1 cellular context compared by ENCODE assay signal in genomic region chr12:131949431-131950181, GRCh38.
A peak's percentile ranks its signal among the peaks of the same experiment; 100 is the strongest.
TF ChIP-seq lines count a peak whose summit lies in the region.

TSS of gene EP400 (plus strand) at chr12:131949942. CDS start at chr12:131960620, 10,678 bp downstream.

TF ChIP-seq in HepG2, 621 proteins besides CTCF, POLR2A, EP300 and RAD21 (continued from another document and continues in another):
- TF ChIP-seq HINFP (CRISPR knock-in tag; IDR thresholded peaks at IDR 0.05; ENCODE audit: low read depth) = peak; percentile 63; the same call in 1 of the 2 replicates
- TF ChIP-seq ATF4 (CRISPR knock-in tag; IDR thresholded peaks at IDR 0.05) = peak in 1 of 2 experiments; percentile 51; a peak in 1 of 4 replicates
- peak; percentile 29 for TF ChIP-seq HNRNPK (IDR thresholded peaks at IDR 0.05; ENCODE audit: low read depth, low read length, poor library complexity, severe bottlenecking)
- no peak for TF ChIP-seq ZFP62 (CRISPR knock-in tag; IDR thresholded peaks at IDR 0.05)
- peak; percentile 93; the same call in 1 of the 2 replicates for TF ChIP-seq ZIK1 (CRISPR knock-in tag; IDR thresholded peaks at IDR 0.05; ENCODE audit: borderline replicate concordance, low read depth)
- 0 out of 2 replicates have a peak, but pooled peaks have one; percentile 12 for TF ChIP-seq ZMYM2 (CRISPR knock-in tag; IDR thresholded peaks at IDR 0.05)
- peak; percentile 76 for TF ChIP-seq ASH2L (IDR thresholded peaks at IDR 0.05; ENCODE audit: insufficient read length, low read depth, low read length)
- peak; percentile 23; the same call in 1 of the 2 replicates for TF ChIP-seq IRF2 (CRISPR knock-in tag; IDR thresholded peaks at IDR 0.05)
- 0 out of 2 replicates have a peak, but pooled peaks have one; percentile 54 for TF ChIP-seq ZNF619 (CRISPR knock-in tag; IDR thresholded peaks at IDR 0.05)
- TF ChIP-seq ATAD3A (CRISPR knock-in tag; IDR thresholded peaks at IDR 0.05) = no peak
- TF ChIP-seq ZNF546 (CRISPR knock-in tag; conservative IDR thresholded peaks at IDR 0.05) = peak; percentile 43; the same call in 1 of the 2 replicates
- TF ChIP-seq ZFY (CRISPR knock-in tag; IDR thresholded peaks at IDR 0.05) = peak; percentile 98
- TF ChIP-seq CBX5 (CRISPR knock-in tag; IDR thresholded peaks at IDR 0.05; ENCODE audit: borderline replicate concordance) = no peak
- peak; percentile 74 for TF ChIP-seq PATZ1 (CRISPR knock-in tag; IDR thresholded peaks at IDR 0.05)
- 0 out of 2 replicates have a peak, but pooled peaks have one; percentile 62 for TF ChIP-seq ZNF672 (CRISPR knock-in tag; IDR thresholded peaks at IDR 0.05)
- 0 out of 2 replicates have a peak, but pooled peaks have one; percentile 7 for TF ChIP-seq ZXDC (CRISPR knock-in tag; IDR thresholded peaks at IDR 0.05)
- TF ChIP-seq ZNF883 (CRISPR knock-in tag; IDR thresholded peaks at IDR 0.05; ENCODE audit: not compliant biosample characterization) = no peak
- peak; percentile 77; the same call in 1 of the 2 replicates for TF ChIP-seq RNF2 (conservative IDR thresholded peaks at IDR 0.05; ENCODE audit: low read depth)
- TF ChIP-seq ATF7-NPFF (CRISPR knock-in tag; IDR thresholded peaks at IDR 0.05; ENCODE audit: low read depth) = peak; percentile 72
- TF ChIP-seq REPIN1 (CRISPR knock-in tag; IDR thresholded peaks at IDR 0.05; ENCODE audit: borderline replicate concordance, low read depth) = peak; percentile 34
- no peak for TF ChIP-seq ZNF83 (CRISPR knock-in tag; IDR thresholded peaks at IDR 0.05; ENCODE audit: borderline replicate concordance)
- TF ChIP-seq PHF8 (CRISPR knock-in tag; IDR thresholded peaks at IDR 0.05) = peak; percentile 80
- peak; percentile 79 for TF ChIP-seq ZNF687 (CRISPR knock-in tag; IDR thresholded peaks at IDR 0.05)
- peak; percentile 74 for TF ChIP-seq KDM2A (CRISPR knock-in tag; IDR thresholded peaks at IDR 0.05; ENCODE audit: borderline replicate concordance, low read depth)
- no peak for TF ChIP-seq CERS6 (CRISPR knock-in tag; IDR thresholded peaks at IDR 0.05)
- TF ChIP-seq ZC3H13 (CRISPR knock-in tag; IDR thresholded peaks at IDR 0.05) = peak; percentile 68; the same call in 1 of the 2 replicates
- no peak for TF ChIP-seq PRDM10 (CRISPR knock-in tag; IDR thresholded peaks at IDR 0.05; ENCODE audit: low read depth)
- TF ChIP-seq ZNF839 (CRISPR knock-in tag; IDR thresholded peaks at IDR 0.05; ENCODE audit: borderline replicate concordance) = no peak
- 0 out of 2 replicates have a peak, but pooled peaks have one; percentile 47 for TF ChIP-seq ZBED4 (CRISPR knock-in tag; IDR thresholded peaks at IDR 0.05; ENCODE audit: borderline replicate concordance)
- no peak for TF ChIP-seq FOXO1 (CRISPR knock-in tag; IDR thresholded peaks at IDR 0.05)
- no peak for TF ChIP-seq ZNF615 (CRISPR knock-in tag; IDR thresholded peaks at IDR 0.05; ENCODE audit: borderline replicate concordance)
- 0 out of 2 replicates have a peak, but pooled peaks have one; percentile 13 for TF ChIP-seq KAT8 (CRISPR knock-in tag; IDR thresholded peaks at IDR 0.05)
- TF ChIP-seq ZNF460 (CRISPR knock-in tag; IDR thresholded peaks at IDR 0.05; ENCODE audit: borderline replicate concordance) = no peak
- TF ChIP-seq PHF20 (CRISPR knock-in tag; IDR thresholded peaks at IDR 0.05) = peak; percentile 74; the same call in 1 of the 2 replicates
- TF ChIP-seq KDM1A (CRISPR knock-in tag; IDR thresholded peaks at IDR 0.05) = 0 out of 2 replicates have a peak, but pooled peaks have one; percentile 7
- peak; percentile 43; the same call in 1 of the 2 replicates for TF ChIP-seq MEIS2 (CRISPR knock-in tag; IDR thresholded peaks at IDR 0.05)
- TF ChIP-seq PHF21A (CRISPR knock-in tag; IDR thresholded peaks at IDR 0.05) = peak; percentile 23; the same call in 1 of the 2 replicates
- no peak for TF ChIP-seq U2AF1 (optimal IDR thresholded peaks at IDR 0.05; ENCODE audit: low read depth, low read length)
